In the genomic region with DNA sequence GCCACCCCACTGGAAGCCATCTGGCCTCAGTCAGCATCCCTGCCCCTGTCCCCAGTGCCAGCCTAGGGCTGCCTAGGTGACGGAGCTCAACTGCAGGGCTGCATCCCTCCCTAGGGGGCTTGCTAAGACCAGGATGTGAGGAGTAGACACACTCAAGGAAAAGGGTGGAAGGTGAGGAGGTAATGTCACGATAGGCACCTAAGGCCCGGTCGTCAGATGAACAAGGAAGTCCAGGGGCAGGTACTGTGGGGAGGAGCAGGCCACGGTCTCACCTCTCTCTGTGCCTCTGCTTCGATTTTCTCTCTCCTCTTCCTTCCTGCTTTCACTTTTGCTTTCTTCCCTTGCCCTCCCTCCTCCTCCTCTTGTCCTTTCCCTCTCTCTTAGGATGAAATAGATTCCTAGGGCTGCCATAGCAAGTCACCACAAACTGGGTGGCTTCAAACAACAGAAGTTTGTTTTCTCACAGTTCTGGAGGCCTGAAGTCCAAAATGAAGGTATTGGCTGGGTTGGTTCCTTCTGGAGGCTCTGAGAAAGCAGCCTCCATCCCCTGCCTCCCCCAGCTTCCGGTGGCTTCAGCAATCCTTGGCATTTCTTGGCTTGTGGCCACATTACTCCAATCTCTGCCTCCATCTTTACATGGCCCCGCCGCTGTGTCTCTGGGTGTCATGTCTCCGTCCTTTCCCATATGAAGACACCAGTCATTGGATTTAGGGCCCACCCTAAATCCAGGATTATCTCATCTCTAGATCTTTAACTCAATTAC, we compare ENCODE assay signal across 9 cellular contexts.
A peak's percentile ranks its signal among the peaks of the same experiment; 100 is the strongest.
DNase-seq lines count a peak whose midpoint lies in the region; ATAC-seq and TF ChIP-seq lines count a peak whose summit lies in the region.
"Had no signal": no experiment of that assay in that cellular context is flagged by ENCODE, and none has a peak within 500 bp of the region (broad histone marks: within the 10 kb centered on the region; RNA-seq: fewer than 3 reads in every experiment).

No MANE protein-coding gene starts in this region.

- H3K9ac ChIP-seq in BLaER1 treated with 17β-estradiol and CSF1 and Interleukin-3, amounts not matched to agents 10 nM and 100 nM: peak overlapping the region in 9 of 11 experiments; percentile 5 to 55 (median 31); a peak in 10 of 22 replicates
- H3K9ac ChIP-seq in liver (ENCODE audit: low read depth in 1 of 2, low read length in 2 of 2): no peak overlapping the region

- ATAC-seq in HG02623 (IDR thresholded peaks at IDR 0.05; ENCODE audit: unreplicated experiment) (no peak), GM21825 (IDR thresholded peaks at IDR 0.05; ENCODE audit: unreplicated experiment) (no peak), HG03139 (IDR thresholded peaks at IDR 0.05; ENCODE audit: unreplicated experiment) (no peak), psoas muscle (no peak)
- ATAC-seq: activated CD4-positive, CD25-positive, alpha-beta regulatory T cell treated with anti-CD3 and anti-CD28 coated beads, Interleukin-2, amount 50 U/mL, for 24 hours had no signal

- peaks cover 23% of the 10 kb centered on the region for H3K27me3 Mint-ChIP-seq in HFFc6 (ENCODE audit: insufficient read depth)
- no peaks in the 10 kb centered on the region for H3K27me3 Mint-ChIP-seq in activated CD4-positive, alpha-beta memory T cell treated with anti-CD3 and anti-CD28 coated beads, Interleukin-2, amount 10 ng/mL, durations not matched to agents 7 days and 5 days

- no peak overlapping the region for H3K27ac Mint-ChIP-seq in HFFc6
- H3K27ac Mint-ChIP-seq in activated CD4-positive, alpha-beta memory T cell treated with anti-CD3 and anti-CD28 coated beads, Interleukin-2, amount 10 ng/mL, durations not matched to agents 7 days and 5 days: peak overlapping the region; percentile 21

- H3K4me1 Mint-ChIP-seq in HFFc6 (ENCODE audit: low read depth): peaks cover 7% of the 10 kb centered on the region
- peaks cover 18% of the 10 kb centered on the region for H3K4me1 Mint-ChIP-seq in activated CD4-positive, alpha-beta memory T cell treated with anti-CD3 and anti-CD28 coated beads, Interleukin-2, amount 10 ng/mL, durations not matched to agents 7 days and 5 days

- H3K27me3 ChIP-seq in BLaER1 treated with 17β-estradiol and CSF1 and Interleukin-3, amounts not matched to agents 10 nM and 100 nM: no peaks in the 10 kb centered on the region
- H3K27me3 ChIP-seq in liver (ENCODE audit: control insufficient read depth in 4 of 4, insufficient read depth in 4 of 4, low read length in 3 of 4) (no peaks in the 10 kb centered on the region), psoas muscle (ENCODE audit: insufficient read depth in 3 of 3, low read length in 2 of 3) (no peaks in the 10 kb centered on the region)

- H3K4me1 ChIP-seq in BLaER1 treated with 17β-estradiol and CSF1 and Interleukin-3, amounts not matched to agents 10 nM and 100 nM: peaks cover 10 to 19% (median 14%) of the 10 kb centered on the region in 10 experiments
- H3K4me1 ChIP-seq in liver (ENCODE audit: control insufficient read depth in 4 of 4, insufficient read depth in 4 of 4, low read length in 3 of 4) (peaks cover 0 to 4% (median 2%) of the 10 kb centered on the region in 4 donors), psoas muscle (no peaks in the 10 kb centered on the region)

- peak overlapping the region; percentile 60 for H3K4me3 Mint-ChIP-seq in HFFc6
- peak overlapping the region; percentile 64 for H3K4me3 Mint-ChIP-seq in activated CD4-positive, alpha-beta memory T cell treated with anti-CD3 and anti-CD28 coated beads, Interleukin-2, amount 10 ng/mL, durations not matched to agents 7 days and 5 days

- no peaks in the 10 kb centered on the region for H3K36me3 Mint-ChIP-seq in HFFc6 (ENCODE audit: low read depth)
- H3K36me3 Mint-ChIP-seq in activated CD4-positive, alpha-beta memory T cell treated with anti-CD3 and anti-CD28 coated beads, Interleukin-2, amount 10 ng/mL, durations not matched to agents 7 days and 5 days (ENCODE audit: low read depth): no peaks in the 10 kb centered on the region

- intact Hi-C loops in psoas muscle (cut with DNase I): no loop called here

- no peaks in the 10 kb centered on the region for H3K36me3 ChIP-seq in BLaER1 treated with 17β-estradiol and CSF1 and Interleukin-3, amounts not matched to agents 10 nM and 100 nM
- no peaks in the 10 kb centered on the region for H3K36me3 ChIP-seq in liver (ENCODE audit: control insufficient read depth in 4 of 4, insufficient read depth in 3 of 4, low read depth in 1 of 4, low read length in 3 of 4)
- no peaks in the 10 kb centered on the region for H3K36me3 ChIP-seq in psoas muscle (ENCODE audit: insufficient read depth in 1 of 2, low read depth in 1 of 2)

- H3K9me3 Mint-ChIP-seq in HFFc6: no peaks in the 10 kb centered on the region
- no peaks in the 10 kb centered on the region for H3K9me3 Mint-ChIP-seq in activated CD4-positive, alpha-beta memory T cell treated with anti-CD3 and anti-CD28 coated beads, Interleukin-2, amount 10 ng/mL, durations not matched to agents 7 days and 5 days

- no peak for TF ChIP-seq RAD21 in liver (IDR thresholded peaks at IDR 0.05)

- no peak for DNase-seq in HFFc6
- peak; percentile 21 for DNase-seq in activated CD4-positive, alpha-beta memory T cell treated with anti-CD3 and anti-CD28 coated beads, Interleukin-2, amount 10 ng/mL, durations not matched to agents 7 days and 5 days
- no peak for DNase-seq in psoas muscle

- peak overlapping the region in 7 of 11 experiments; percentile 25 to 58 (median 39); a peak in 12 of 22 replicates for H3K27ac ChIP-seq in BLaER1 treated with 17β-estradiol and CSF1 and Interleukin-3, amounts not matched to agents 10 nM and 100 nM
- H3K27ac ChIP-seq in liver (ENCODE audit: low read depth in 1 of 2, low read length in 2 of 2) (no peak overlapping the region), psoas muscle (no peak overlapping the region)

- no peaks in the 10 kb centered on the region for H3K9me3 ChIP-seq in BLaER1 treated with 17β-estradiol and CSF1 and Interleukin-3, amounts not matched to agents 10 nM and 100 nM (replicated peaks in 1 of 11)
- H3K9me3 ChIP-seq in liver (ENCODE audit: control insufficient read depth in 4 of 4, low read length in 3 of 4) (no peaks in the 10 kb centered on the region), psoas muscle (no peaks in the 10 kb centered on the region)

- TF ChIP-seq CTCF in HFFc6 (IDR thresholded peaks at IDR 0.05) (no peak), liver (IDR thresholded peaks at IDR 0.05; ENCODE audit: low read depth, low read length, missing input control) (no peak), psoas muscle (IDR thresholded peaks at IDR 0.05) (no peak)

- 76% methylated on average over 10 of the region's 10 CpGs for WGBS in liver
- WGBS in psoas muscle, 3 donors: 83 to 92% (median 88%) methylated on average over 10 of the region's 10 CpGs

- POLR2A ChIA-PET in activated CD4-positive, alpha-beta memory T cell treated with anti-CD3 and anti-CD28 coated beads, Interleukin-2, amount 10 ng/mL, durations not matched to agents 7 days and 5 days (lab: Charles Lee): no interaction called here

- CTCF ChIA-PET in activated CD4-positive, alpha-beta memory T cell treated with anti-CD3 and anti-CD28 coated beads, Interleukin-2, amount 10 ng/mL, durations not matched to agents 7 days and 5 days (lab: Charles Lee): no interaction called here

- no peaks in the 10 kb centered on the region for H4K20me1 ChIP-seq in BLaER1 treated with 17β-estradiol and CSF1 and Interleukin-3, amounts not matched to agents 10 nM and 100 nM

- peak overlapping the region; percentile 55 to 82 (median 71) for H3K4me2 ChIP-seq in BLaER1 treated with 17β-estradiol and CSF1 and Interleukin-3, amounts not matched to agents 10 nM and 100 nM

- peak overlapping the region in 5 of 10 experiments; percentile 11 to 56 (median 25); a peak in 3 of 20 replicates for H3K4me3 ChIP-seq in BLaER1 treated with 17β-estradiol and CSF1 and Interleukin-3, amounts not matched to agents 10 nM and 100 nM
- H3K4me3 ChIP-seq in liver (ENCODE audit: low read depth in 1 of 3, low read length in 3 of 3): peak overlapping the region in 2 of 3 donors; percentile 4 to 10
- no peak overlapping the region for H3K4me3 ChIP-seq in psoas muscle

TF ChIP-seq in liver, 16 proteins besides CTCF, POLR2A, EP300 and RAD21 (continues in another document):
- TF ChIP-seq TAF1 (conservative IDR thresholded peaks at IDR 0.05) (no peak), RXRA (IDR thresholded peaks at IDR 0.05) (no peak), EGR1 (IDR thresholded peaks at IDR 0.05; ENCODE audit: low read depth in 2 of 2) (no peak), YY1 (IDR thresholded peaks at IDR 0.05) (no peak), GABPA (IDR thresholded peaks at IDR 0.05 in 1 of 2, conservative IDR thresholded peaks at IDR 0.05 in 1 of 2) (no peak), JUND (IDR thresholded peaks at IDR 0.05) (no peak), FOXA2 (IDR thresholded peaks at IDR 0.05) (no peak), NR2F2 (IDR thresholded peaks at IDR 0.05) (no peak), SP1 (IDR thresholded peaks at IDR 0.05) (no peak)
- TF ChIP-seq, protein P1, sequence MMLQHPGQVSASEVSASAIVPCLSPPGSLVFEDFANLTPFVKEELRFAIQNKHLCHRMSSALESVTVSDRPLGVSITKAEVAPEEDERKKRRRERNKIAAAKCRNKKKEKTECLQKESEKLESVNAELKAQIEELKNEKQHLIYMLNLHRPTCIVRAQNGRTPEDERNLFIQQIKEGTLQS (IDR thresholded peaks at IDR 0.05): no peak
- TF ChIP-seq, protein P2, sequence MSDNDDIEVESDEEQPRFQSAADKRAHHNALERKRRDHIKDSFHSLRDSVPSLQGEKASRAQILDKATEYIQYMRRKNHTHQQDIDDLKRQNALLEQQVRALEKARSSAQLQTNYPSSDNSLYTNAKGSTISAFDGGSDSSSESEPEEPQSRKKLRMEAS (IDR thresholded peaks at IDR 0.05): no peak

Comparison
In these comparisons a context has a peak if more than half of its experiments do, and no peak if none do; other contexts are left out.
1. H3K27ac ChIP-seq: peak in BLaER1 treated with 17β-estradiol and CSF1 and Interleukin-3, amounts not matched to agents 10 nM and 100 nM (7 of 11); none in liver (0 of 2) and psoas muscle (single experiment).
2. H3K9ac ChIP-seq: peak in BLaER1 treated with 17β-estradiol and CSF1 and Interleukin-3, amounts not matched to agents 10 nM and 100 nM (9 of 11); none in liver (0 of 2).